12 cellular contexts compared by ENCODE assay signal in the genomic region with DNA sequence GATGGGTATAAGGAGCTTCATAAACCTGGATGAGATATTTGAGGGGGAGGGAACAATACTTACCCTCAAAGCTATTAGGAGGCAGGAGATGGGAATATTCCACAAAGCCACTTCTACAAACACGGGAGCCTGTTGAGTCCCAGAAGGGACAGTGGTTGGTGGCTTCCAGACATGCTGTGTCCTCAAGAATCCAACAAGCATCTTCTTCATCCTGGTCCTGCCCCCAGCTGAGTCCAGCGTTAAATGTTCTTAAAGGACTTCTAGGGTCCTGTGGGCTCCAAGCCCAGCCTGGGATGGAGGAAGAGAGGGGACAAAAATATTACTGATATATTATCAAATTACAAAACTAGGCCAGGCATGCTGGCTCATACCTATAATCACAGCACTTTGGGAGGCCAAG. TPM values are rescaled to one million over a fixed set of nuclear protein-coding genes. Genes with fewer than 3 reads are reported as not detected.
DNase-seq lines count a peak whose midpoint lies in the region; TF ChIP-seq lines count a peak whose summit lies in the region.
"Had no signal": no experiment of that assay in that cellular context is flagged by ENCODE, and none has a peak within 500 bp of the region (broad histone marks: within the 10 kb centered on the region; RNA-seq: fewer than 3 reads in every experiment).

No MANE protein-coding gene starts in this region.

- H3K4me2 ChIP-seq in OCI-LY1 (ENCODE audit: low read length) = peak overlapping the region; percentile 94

- H3K36me3 ChIP-seq in OCI-LY1 (ENCODE audit: insufficient read depth, low read length) (peaks cover 38% of the 10 kb centered on the region), rectal smooth muscle tissue (ENCODE audit: control insufficient read depth, insufficient read depth, low read length) (peaks cover 11% of the 10 kb centered on the region)

- H3K4me1 Mint-ChIP-seq in T-helper 2 cell treated with Interferon-gamma antibody and Interleukin-4, amounts not matched to agents 5 μg/mL and 100 μg/mL, for 36 hours (ENCODE audit: low read depth) = peaks cover 31% of the 10 kb centered on the region
- H3K4me1 Mint-ChIP-seq in brain = peaks cover 71% of the 10 kb centered on the region

- peaks cover 15% of the 10 kb centered on the region; the same call in 1 of the 2 replicates for H3K79me2 ChIP-seq in OCI-LY1 (ENCODE audit: insufficient read depth, low read length)

- no peaks in the 10 kb centered on the region for H3F3A ChIP-seq in OCI-LY1 (ENCODE audit: insufficient read depth, low read length)

- no peaks in the 10 kb centered on the region for H3K27me3 Mint-ChIP-seq in T-helper 2 cell treated with Interferon-gamma antibody and Interleukin-4, amounts not matched to agents 5 μg/mL and 100 μg/mL, for 36 hours (ENCODE audit: low read depth)
- H3K27me3 Mint-ChIP-seq in brain = peaks cover 19% of the 10 kb centered on the region
- H3K27me3 Mint-ChIP-seq: naive B cell had no signal

- H3K4me1 ChIP-seq in OCI-LY1 (ENCODE audit: insufficient read depth, low read length, severe bottlenecking) = peaks cover 55% of the 10 kb centered on the region
- H3K4me1 ChIP-seq in rectal smooth muscle tissue (ENCODE audit: control insufficient read depth, insufficient read depth, low read length) = peaks cover 17% of the 10 kb centered on the region

- H3K9ac ChIP-seq in OCI-LY1 (ENCODE audit: low read length) (peak overlapping the region; percentile 99), rectal smooth muscle tissue (ENCODE audit: low read length) (no peak overlapping the region)

- peak overlapping the region; percentile 10 for H3K27ac Mint-ChIP-seq in T-helper 2 cell treated with Interferon-gamma antibody and Interleukin-4, amounts not matched to agents 5 μg/mL and 100 μg/mL, for 36 hours
- peak overlapping the region; percentile 98 to 100 (median 99) for H3K27ac Mint-ChIP-seq in brain

- H3K27ac ChIP-seq in OCI-LY1 (ENCODE audit: low read depth, low read length, poor library complexity, severe bottlenecking) (peak overlapping the region; percentile 93), rectal smooth muscle tissue (ENCODE audit: low read depth, low read length) (no peak overlapping the region)

- H3K4me3 ChIP-seq in OCI-LY1 (ENCODE audit: low read depth, low read length, poor library complexity, severe bottlenecking) (peak overlapping the region; percentile 94), rectal smooth muscle tissue (ENCODE audit: low read length) (peak overlapping the region; percentile 94)

- intact Hi-C loops in posterior vena cava (cut with DNase I) (no loop called here), head of caudate nucleus (cut with DNase I) (no loop called here)

- no peaks in the 10 kb centered on the region for H3K9me3 ChIP-seq in OCI-LY1 (ENCODE audit: low read length)

- H2AFZ ChIP-seq in OCI-LY1 (ENCODE audit: low read length) = no peak overlapping the region

- DNase-seq in T-helper 2 cell treated with Interferon-gamma antibody and Interleukin-4, amounts not matched to agents 5 μg/mL and 100 μg/mL, for 36 hours (ENCODE audit: low spot score) = no peak
- DNase-seq in T-helper 2 cell (no peak), SHP77 treated with DMSO at 0.1 percent for 48 hours (lab: John Stamatoyannopoulos, UW) (no peak), posterior vena cava (ENCODE audit: low spot score) (no peak), head of caudate nucleus (no peak)
- DNase-seq: ACHN; naive B cell; NCI-H2171; stimulated activated CD4-positive, alpha-beta T cell treated with anti-CD3 and anti-CD28 coated beads, Interleukin-2, amount 100 ng/mL, for 48 hours had no signal

- H3K9me3 Mint-ChIP-seq in T-helper 2 cell treated with Interferon-gamma antibody and Interleukin-4, amounts not matched to agents 5 μg/mL and 100 μg/mL, for 36 hours = no peaks in the 10 kb centered on the region
- no peaks in the 10 kb centered on the region for H3K9me3 Mint-ChIP-seq in brain
- H3K9me3 Mint-ChIP-seq: naive B cell had no signal

- no peaks in the 10 kb centered on the region for H4K20me1 ChIP-seq in OCI-LY1 (ENCODE audit: insufficient read depth, low read length)

- no peaks in the 10 kb centered on the region for H3K9me2 ChIP-seq in OCI-LY1 (ENCODE audit: low read depth, low read length)

- peak overlapping the region; percentile 98 for H3K4me3 Mint-ChIP-seq in T-helper 2 cell treated with Interferon-gamma antibody and Interleukin-4, amounts not matched to agents 5 μg/mL and 100 μg/mL, for 36 hours
- peak overlapping the region; percentile 94 to 100 (median 98) for H3K4me3 Mint-ChIP-seq in brain

- H3K27me3 ChIP-seq in OCI-LY1 (ENCODE audit: insufficient read depth, low read length) (no peaks in the 10 kb centered on the region), rectal smooth muscle tissue (ENCODE audit: control insufficient read depth, insufficient read depth, low read length) (no peaks in the 10 kb centered on the region)

- H3K36me3 Mint-ChIP-seq in T-helper 2 cell treated with Interferon-gamma antibody and Interleukin-4, amounts not matched to agents 5 μg/mL and 100 μg/mL, for 36 hours (ENCODE audit: low read depth) = peaks cover 46% of the 10 kb centered on the region
- H3K36me3 Mint-ChIP-seq in brain = peaks cover 27% of the 10 kb centered on the region

- no peak for TF ChIP-seq CTCF in OCI-LY1 (IDR thresholded peaks at IDR 0.05; ENCODE audit: low read length)
- TF ChIP-seq CTCF in brain (conservative IDR thresholded peaks at IDR 0.05) = no peak

RNA-seq across cellular contexts. Expression of a gene that starts 2.3 kb away (rescaled TPM):
- polyA plus RNA-seq in brain (ENCODE audit: insufficient read depth, low read depth, low replicate concordance) = 7.9 TPM
- total RNA-seq in posterior vena cava = 10 to 100 TPM in 1 of 2 donors, 1 to 10 TPM in 1; 8.5 to 10.5 TPM

RNA-seq across cellular contexts. Expression of a gene that starts 2.5 kb away (rescaled TPM):
- polyA plus RNA-seq in brain (ENCODE audit: insufficient read depth, low read depth, low replicate concordance) = 103 TPM
- total RNA-seq in posterior vena cava = 10 to 100 TPM; 27.4 to 35.9 TPM

RNA-seq across cellular contexts. Expression of a gene that starts 4.0 kb away (rescaled TPM):
- polyA plus RNA-seq in brain (ENCODE audit: insufficient read depth, low read depth, low replicate concordance) = 13.5 TPM
- 1 to 10 TPM; 3.6 to 3.7 TPM for total RNA-seq in posterior vena cava

RNA-seq across cellular contexts. Expression of a gene that starts 4.6 kb away (rescaled TPM):
- polyA plus RNA-seq in brain (ENCODE audit: insufficient read depth, low read depth, low replicate concordance) = 2.3 TPM
- 1 to 10 TPM; 3.7 to 5.1 TPM for total RNA-seq in posterior vena cava

RNA-seq across cellular contexts. Expression of a gene that starts 11.4 kb away (rescaled TPM):
- 334 TPM for polyA plus RNA-seq in brain (ENCODE audit: insufficient read depth, low read depth, low replicate concordance)
- total RNA-seq in posterior vena cava = 10 to 100 TPM; 74.8 to 76.1 TPM
